Comparison of ENCODE assay signal across 18 cellular contexts in the genomic region with DNA sequence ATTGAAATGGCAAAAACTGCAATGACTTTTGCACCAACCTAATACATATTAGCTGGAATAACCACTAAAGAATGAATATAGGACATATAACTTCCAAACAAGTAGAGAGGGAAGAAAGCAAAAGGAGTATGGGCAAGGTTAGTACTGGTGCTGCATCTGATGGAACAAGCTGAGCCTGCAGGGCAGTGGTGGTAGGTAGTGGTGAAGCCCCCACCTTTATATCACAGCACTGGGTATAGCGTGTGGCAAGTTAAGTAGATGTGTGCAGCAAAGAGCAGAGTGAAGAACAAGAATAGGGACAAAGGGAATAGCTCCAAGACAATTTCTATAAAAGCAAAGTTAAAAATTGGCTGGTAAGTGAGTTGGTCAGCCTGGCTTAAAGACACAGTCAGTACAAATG.
DNase-seq lines count a peak whose midpoint lies in the region; ATAC-seq, FAIRE-seq and TF ChIP-seq lines count a peak whose summit lies in the region.
"Had no signal": no experiment of that assay in that cellular context is flagged by ENCODE, and none has a peak within 500 bp of the region (broad histone marks: within the 10 kb centered on the region; RNA-seq: fewer than 3 reads in every experiment).

No MANE protein-coding gene starts in this region.

- no peak overlapping the region for H3K9ac ChIP-seq in GM12878 (ENCODE audit: control insufficient read depth, insufficient read depth, low read length)
- H3K9ac ChIP-seq in HepG2 (ENCODE audit: insufficient read depth, low read depth, low read length) = no peak overlapping the region
- H3K9ac ChIP-seq in neuronal stem cell (ENCODE audit: low read depth, low read length, poor library complexity) = no peak overlapping the region
- H3K9ac ChIP-seq: BLaER1 treated with 17β-estradiol and CSF1 and Interleukin-3, amounts not matched to agents 10 nM and 100 nM; GM23248 had no signal

- RAD21 ChIA-PET in GM12878 (lab: Charles Lee; ENCODE audit: unreplicated experiment) = no interaction called here

- no peak overlapping the region for H4K91ac ChIP-seq in neuronal stem cell (ENCODE audit: low read depth, low read length, poor library complexity)

- H3K4me1 ChIP-seq in GM23338 (ENCODE audit: insufficient read depth) = no peaks in the 10 kb centered on the region
- no peaks in the 10 kb centered on the region for H3K4me1 ChIP-seq in GM12878 (ENCODE audit: control insufficient read depth, insufficient read depth, low read length)
- H3K4me1 ChIP-seq in HepG2 (ENCODE audit: insufficient read depth, low read length) = peaks cover 10% of the 10 kb centered on the region
- no peaks in the 10 kb centered on the region for H3K4me1 ChIP-seq in neuronal stem cell (ENCODE audit: control insufficient read depth in 2 of 2, insufficient read depth in 1 of 2, low read depth in 1 of 2, low read length in 2 of 2)
- H3K4me1 ChIP-seq: BLaER1 treated with 17β-estradiol and CSF1 and Interleukin-3, amounts not matched to agents 10 nM and 100 nM had no signal

- CTCF ChIA-PET in GM12878 (lab: Yijun Ruan, JAX) (interaction anchor here (1.7 kb wide), 1 partner anchor 689 kb away, joined by 4 read pairs; no protein-coding TSS in a partner anchor), HepG2 (lab: Yijun Ruan, JAX; ENCODE audit: low intra/inter-chr PET ratio, low total read pairs) (no interaction called here)

- no peak overlapping the region for H3K23ac ChIP-seq in neuronal stem cell (ENCODE audit: low read depth, low read length, poor library complexity)

- DNase-seq in GM23338 (ENCODE audit: low spot score) (no peak), GM12878 (ENCODE audit: low read depth, low spot score) (no peak), HepG2 (ENCODE audit: low spot score) (no peak), neuronal stem cell (ENCODE audit: low spot score) (no peak)
- DNase-seq in NK-92 treated with Interleukin-12 subunit alpha and Interleukin-12 subunit beta, amount 100 ng/mL, for 24 hours (lab: John Stamatoyannopoulos, UW) = no peak
- no peak for DNase-seq in activated effector memory CD4-positive, alpha-beta T cell treated with Interleukin-2 at 50 U/mL for 16 hours
- DNase-seq: CD8-positive, alpha-beta T cell; DMS 273 treated with DMSO at 0.1 percent for 48 hours; DMS53; DND-41; EL; GM23248; HCEC 1CT had no signal

- no peaks in the 10 kb centered on the region for H3K36me3 Mint-ChIP-seq in GM23338 (ENCODE audit: low read depth)
- H3K36me3 Mint-ChIP-seq: CD8-positive, alpha-beta T cell had no signal

- H3K14ac ChIP-seq in neuronal stem cell (ENCODE audit: low read length) = no peak overlapping the region

- H3K27me3 Mint-ChIP-seq in GM23338 (ENCODE audit: insufficient read depth, low read depth, poor library complexity) = peaks cover 4% of the 10 kb centered on the region

- no peak overlapping the region for H3K4ac ChIP-seq in neuronal stem cell (ENCODE audit: low read length)

- POLR2A ChIA-PET in GM12878 (lab: Charles Lee) (no interaction called here), HepG2 (lab: Yijun Ruan, JAX) (no interaction called here)

- H3F3A ChIP-seq in GM23338 (replicated peaks; ENCODE audit: low read depth) = no peaks in the 10 kb centered on the region

- intact Hi-C loops in GM12878 (cut with micrococcal nuclease; ENCODE audit: unreplicated experiment) = no loop called here
- intact Hi-C loops in HepG2 (cut with micrococcal nuclease; ENCODE audit: unreplicated experiment) = no loop called here

- no TSS peak for BruUV-seq in GM12878 (replicated peaks; lab: Mats Ljungman, UMichigan)
- no TSS peak for BruUV-seq in HepG2 (replicated peaks; lab: Mats Ljungman, UMichigan)

- TF ChIP-seq CTCF in GM23338 (conservative IDR thresholded peaks at IDR 0.05; ENCODE audit: low read depth in 2 of 2) (no peak), GM12878 (IDR thresholded peaks at IDR 0.05 in 2 of 3, conservative IDR thresholded peaks at IDR 0.05 in 1 of 3; ENCODE audit: control insufficient read depth in 2 of 3, extremely low read depth in 1 of 3, insufficient read depth in 1 of 3, low read depth in 3 of 3, low read length in 3 of 3) (no peak), HepG2 (CRISPR knock-in tag; IDR thresholded peaks at IDR 0.05) (no peak)

- H3K79me2 ChIP-seq in GM23338 (replicated peaks; ENCODE audit: insufficient read depth) = no peaks in the 10 kb centered on the region
- H3K79me2 ChIP-seq in GM12878 (ENCODE audit: control insufficient read depth, insufficient read depth, low read length) = no peaks in the 10 kb centered on the region
- no peaks in the 10 kb centered on the region for H3K79me2 ChIP-seq in HepG2 (ENCODE audit: insufficient read depth, low read length)

- H2BK120ac ChIP-seq in neuronal stem cell (ENCODE audit: low read depth, low read length) = no peak overlapping the region

- H3K4me3 ChIP-seq in GM23338 (no peak overlapping the region), GM12878 (no peak overlapping the region), HepG2 (replicated peaks in 1 of 3; ENCODE audit: insufficient read depth in 1 of 3, low read depth in 2 of 3, low read length in 3 of 3) (no peak overlapping the region), neuronal stem cell (ENCODE audit: low read length in 2 of 2) (no peak overlapping the region)
- H3K4me3 ChIP-seq: BLaER1 treated with 17β-estradiol and CSF1 and Interleukin-3, amounts not matched to agents 10 nM and 100 nM; GM23248 had no signal

- no peaks in the 10 kb centered on the region for H3K27me3 ChIP-seq in GM23338 (ENCODE audit: insufficient read depth)
- no peaks in the 10 kb centered on the region for H3K27me3 ChIP-seq in GM12878 (replicated peaks in 1 of 2; ENCODE audit: control insufficient read depth in 2 of 2, insufficient read depth in 2 of 2, low read length in 1 of 2)
- no peaks in the 10 kb centered on the region for H3K27me3 ChIP-seq in HepG2 (ENCODE audit: control insufficient read depth in 1 of 2, insufficient read depth in 2 of 2, low read length in 2 of 2)
- no peaks in the 10 kb centered on the region for H3K27me3 ChIP-seq in neuronal stem cell (ENCODE audit: control insufficient read depth in 3 of 3, insufficient read depth in 3 of 3, low read depth in 1 of 3, low read length in 3 of 3)
- H3K27me3 ChIP-seq: BLaER1 treated with 17β-estradiol and CSF1 and Interleukin-3, amounts not matched to agents 10 nM and 100 nM had no signal

- H3K9me3 Mint-ChIP-seq in GM23338 = no peaks in the 10 kb centered on the region
- H3K9me3 Mint-ChIP-seq: CD8-positive, alpha-beta T cell had no signal

- no peak overlapping the region for H2AFZ ChIP-seq in GM23338
- H2AFZ ChIP-seq in GM12878 (ENCODE audit: control insufficient read depth, low read depth, low read length) = no peak overlapping the region
- H2AFZ ChIP-seq in HepG2 (ENCODE audit: low read length) = no peak overlapping the region
- H2AFZ ChIP-seq in neuronal stem cell (ENCODE audit: low read length) = no peak overlapping the region
- H2AFZ ChIP-seq: GM23248 had no signal

- TF ChIP-seq EP300 in GM12878 (IDR thresholded peaks at IDR 0.05; ENCODE audit: borderline replicate concordance in 1 of 2, control insufficient read depth in 1 of 2, low read depth in 2 of 2, low read length in 2 of 2) (no peak), HepG2 (IDR thresholded peaks at IDR 0.05; ENCODE audit: low read depth in 2 of 2, low read length in 2 of 2) (no peak), HepG2 (CRISPR knock-in tag; IDR thresholded peaks at IDR 0.05; ENCODE audit: borderline replicate concordance) (no peak)

- in situ Hi-C loops in GM12878 (cut with MboI) = loop anchor here (25.0 kb wide), 1 partner anchor 688 kb away; a partner anchor contains a TSS
- in situ Hi-C loops in HepG2 (cut with HindIII; ENCODE audit: extremely low pct_ligation_motif_present, low pct_unique_long_range_greater_than_20kb) = loop anchor here (10.0 kb wide), 1 partner anchor 461 kb away; no protein-coding TSS in a partner anchor

- TF ChIP-seq POLR2A in GM12878 (IDR thresholded peaks at IDR 0.05; ENCODE audit: low read depth, low read length) = no peak
- TF ChIP-seq POLR2A in HepG2 (IDR thresholded peaks at IDR 0.05; ENCODE audit: insufficient read depth in 1 of 2, low read depth in 2 of 2, low read length in 2 of 2) = no peak

- no peaks in the 10 kb centered on the region for H3K4me1 Mint-ChIP-seq in GM23338
- H3K4me1 Mint-ChIP-seq: B cell had no signal

- H4K20me1 ChIP-seq in GM23338 (replicated peaks; ENCODE audit: insufficient read depth) = peaks cover 3% of the 10 kb centered on the region; the same call in 1 of the 2 replicates
- no peaks in the 10 kb centered on the region for H4K20me1 ChIP-seq in GM12878 (ENCODE audit: control insufficient read depth, insufficient read depth)
- no peaks in the 10 kb centered on the region for H4K20me1 ChIP-seq in HepG2 (ENCODE audit: insufficient read depth, low read length)
- H4K20me1 ChIP-seq: BLaER1 treated with 17β-estradiol and CSF1 and Interleukin-3, amounts not matched to agents 10 nM and 100 nM had no signal

- no peaks in the 10 kb centered on the region for H3K79me1 ChIP-seq in neuronal stem cell (ENCODE audit: low read depth, low read length)

- H2AK5ac ChIP-seq in neuronal stem cell (ENCODE audit: low read depth, low read length) = no peak overlapping the region

- H2BK15ac ChIP-seq in neuronal stem cell (ENCODE audit: low read length) = no peak overlapping the region

- no peak overlapping the region for H4K8ac ChIP-seq in neuronal stem cell (ENCODE audit: low read depth, low read length)

- no peaks in the 10 kb centered on the region for H3K36me3 ChIP-seq in GM23338 (ENCODE audit: insufficient read depth)
- no peaks in the 10 kb centered on the region for H3K36me3 ChIP-seq in GM12878 (ENCODE audit: control insufficient read depth in 2 of 2, insufficient read depth in 2 of 2, low read length in 1 of 2)
- H3K36me3 ChIP-seq in HepG2 (replicated peaks in 1 of 2; ENCODE audit: control insufficient read depth in 1 of 2, insufficient read depth in 2 of 2, low read length in 2 of 2) = no peaks in the 10 kb centered on the region
- H3K36me3 ChIP-seq in neuronal stem cell (replicated peaks in 1 of 2; ENCODE audit: control insufficient read depth in 2 of 2, insufficient read depth in 2 of 2, low read length in 2 of 2) = peaks cover 0 to 12% of the 10 kb centered on the region in 2 donors
- H3K36me3 ChIP-seq: BLaER1 treated with 17β-estradiol and CSF1 and Interleukin-3, amounts not matched to agents 10 nM and 100 nM had no signal

- peak; percentile 28; the same call in 2 of the 3 replicates for ATAC-seq in GM23338
- 0 out of 3 replicates have a peak, but pooled peaks have one; percentile 16 for ATAC-seq in GM12878
- ATAC-seq in HepG2 = peak; percentile 25; the same call in 2 of the 3 replicates
- ATAC-seq: CD8-positive, alpha-beta T cell had no signal

- SMC1A ChIA-PET in GM12878 (lab: Charles Lee; ENCODE audit: uncharacterized antibody, unreplicated experiment) = no interaction called here

- no peak overlapping the region for H2BK5ac ChIP-seq in neuronal stem cell (ENCODE audit: low read length)

- H3K9me2 ChIP-seq in GM23338 (ENCODE audit: insufficient read depth) = no peaks in the 10 kb centered on the region

- H3K27ac Mint-ChIP-seq in GM23338 = no peak overlapping the region
- H3K27ac Mint-ChIP-seq: B cell; CD8-positive, alpha-beta T cell had no signal

- H3K18ac ChIP-seq in neuronal stem cell (ENCODE audit: low read length) = no peak overlapping the region

- WGBS in GM12878 (ENCODE audit: insufficient coverage, insufficient replicate concordance, low lambda C conversion rate, missing lambda C conversion rate) = 85% methylated on average over 1 of the region's 1 CpG
- whole genome bisulfite sequencing in HepG2 (ENCODE audit: low lambda C conversion rate) = 100% methylated on average over 1 of the region's 1 CpG
- WGBS in neuronal stem cell (ENCODE audit: extremely low coverage in 2 of 2, insufficient read length in 2 of 2, insufficient replicate concordance in 1 of 2), 2 donors = no CpG with 5 or more reads among the region's 1 CpG

- TF ChIP-seq RAD21 in GM12878 (IDR thresholded peaks at IDR 0.05; ENCODE audit: insufficient read depth, low read depth, low read length) (no peak), HepG2 (CRISPR knock-in tag; IDR thresholded peaks at IDR 0.05) (no peak)

- H2BK12ac ChIP-seq in neuronal stem cell (ENCODE audit: low read length) = no peak overlapping the region

- H3K4me2 ChIP-seq in GM23338 (no peak overlapping the region), GM12878 (ENCODE audit: control insufficient read depth, insufficient read depth) (no peak overlapping the region), HepG2 (ENCODE audit: low read depth, low read length) (no peak overlapping the region), neuronal stem cell (ENCODE audit: insufficient read depth, low read length, poor library complexity, severe bottlenecking) (no peak overlapping the region)
- H3K4me2 ChIP-seq: BLaER1 treated with 17β-estradiol and CSF1 and Interleukin-3, amounts not matched to agents 10 nM and 100 nM had no signal

- no peak overlapping the region for H3K27ac ChIP-seq in GM23338 (ENCODE audit: low read depth)
- no peak overlapping the region for H3K27ac ChIP-seq in GM12878 (ENCODE audit: control insufficient read depth, insufficient read depth)
- H3K27ac ChIP-seq in HepG2 (ENCODE audit: extremely low read length, insufficient read depth, low read length) = no peak overlapping the region
- H3K27ac ChIP-seq in neuronal stem cell (replicated peaks; ENCODE audit: low read length) = no peak overlapping the region
- H3K27ac ChIP-seq: BLaER1 treated with 17β-estradiol and CSF1 and Interleukin-3, amounts not matched to agents 10 nM and 100 nM; GM23248 had no signal

- H3K9me3 ChIP-seq in GM12878 (replicated peaks; ENCODE audit: control insufficient read depth, insufficient read depth, low read length) (no peaks in the 10 kb centered on the region), HepG2 (ENCODE audit: low read length) (no peaks in the 10 kb centered on the region), neuronal stem cell (replicated peaks in 1 of 2; ENCODE audit: control insufficient read depth in 2 of 2, insufficient read depth in 1 of 2, low read depth in 1 of 2, low read length in 2 of 2) (no peaks in the 10 kb centered on the region)
- H3K9me3 ChIP-seq: BLaER1 treated with 17β-estradiol and CSF1 and Interleukin-3, amounts not matched to agents 10 nM and 100 nM had no signal

- peak; percentile 35 for FAIRE-seq in GM12878 (lab: Jason Lieb, UNC)
- FAIRE-seq in HepG2 (lab: Jason Lieb, UNC) = no peak
- FAIRE-seq: GM12891, GM19239, H54 had no signal

- no peak overlapping the region for H3K4me3 Mint-ChIP-seq in GM23338
- H3K4me3 Mint-ChIP-seq: B cell; CD8-positive, alpha-beta T cell had no signal
